In the genomic region with DNA sequence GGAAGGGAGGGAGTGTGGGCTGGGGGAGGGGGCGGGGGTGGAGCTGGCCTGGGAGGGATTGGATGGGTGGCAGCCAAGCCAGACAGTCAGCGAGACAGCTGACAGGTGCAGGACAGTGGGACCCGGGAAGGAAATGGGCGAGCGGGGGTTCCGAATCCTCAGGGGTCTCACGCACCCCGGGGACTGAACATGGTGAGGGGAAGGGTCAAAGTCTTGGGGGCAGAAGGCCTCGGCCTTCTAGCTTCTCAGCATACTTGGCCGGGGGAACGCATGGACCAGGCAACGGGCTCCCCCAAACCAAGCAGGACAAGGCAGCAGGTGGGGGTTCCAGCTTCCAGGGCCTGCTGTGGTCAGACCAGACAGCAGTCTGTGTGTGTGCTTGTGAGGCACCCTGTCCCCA, we compare ENCODE assay signal across 19 cellular contexts.
"Had no signal": no experiment of that assay in that cellular context is flagged by ENCODE, and none has a peak within 500 bp of the region (broad histone marks: within the 10 kb centered on the region; RNA-seq: fewer than 3 reads in every experiment).

No MANE protein-coding gene starts in this region.

- H3K9me3 ChIP-seq: esophagus squamous epithelium, SK-N-SH, transverse colon had no signal

- DNase-seq: activated CD4-positive, alpha-beta T cell treated with anti-CD3 and anti-CD28 coated beads, Interleukin-2, amount 10 ng/mL, durations not matched to agents 24 days and 14 days; activated CD8-positive, alpha-beta memory T cell treated with anti-CD3 and anti-CD28 coated beads, Interleukin-2, amount 50 U/mL, for 4 hours; activated CD8-positive, alpha-beta T cell treated with anti-CD3 and anti-CD28 coated beads, Interleukin-2, amount 10 ng/mL, durations not matched to agents 7 days and 5 days; activated effector memory CD4-positive, alpha-beta T cell treated with anti-CD3 and anti-CD28 coated beads, Interleukin-2, amount 50 U/mL, for 16 hours; activated T-cell treated with anti-CD3 and anti-CD28 coated beads, Interleukin-2, amount 50 U/mL, for 48 hours; central memory CD4-positive, alpha-beta T cell; effector CD8-positive, alpha-beta T cell; esophagus squamous epithelium; hippocampal formation; retina; SK-N-SH; stimulated activated CD4-positive, alpha-beta T cell treated with anti-CD3 and anti-CD28 coated beads, Interleukin-15, amount 100 ng/mL, for 24 hours; stimulated activated CD4-positive, alpha-beta T cell treated with anti-CD3 and anti-CD28 coated beads, Interleukin-4, amount 100 ng/mL, for 1 hour; stimulated activated naive CD4-positive, alpha-beta T cell; substantia nigra; T-helper 1 cell; transverse colon had no signal

- H3K27me3 ChIP-seq: esophagus squamous epithelium, neural progenitor cell, transverse colon had no signal

- H3K27ac ChIP-seq: neural progenitor cell, parathyroid adenoma had no signal

- H3K4me1 ChIP-seq: parathyroid adenoma had no signal

- ATAC-seq: activated CD8-positive, alpha-beta T cell treated with anti-CD3 and anti-CD28 coated beads, Interleukin-2, amount 10 ng/mL, durations not matched to agents 7 days and 5 days had no signal

- H3K4me3 ChIP-seq: neural progenitor cell, transverse colon had no signal

- H3K36me3 ChIP-seq: esophagus squamous epithelium, neural progenitor cell, transverse colon had no signal
